Comparison of ENCODE assay signal across 8 cellular contexts in the genomic region with DNA sequence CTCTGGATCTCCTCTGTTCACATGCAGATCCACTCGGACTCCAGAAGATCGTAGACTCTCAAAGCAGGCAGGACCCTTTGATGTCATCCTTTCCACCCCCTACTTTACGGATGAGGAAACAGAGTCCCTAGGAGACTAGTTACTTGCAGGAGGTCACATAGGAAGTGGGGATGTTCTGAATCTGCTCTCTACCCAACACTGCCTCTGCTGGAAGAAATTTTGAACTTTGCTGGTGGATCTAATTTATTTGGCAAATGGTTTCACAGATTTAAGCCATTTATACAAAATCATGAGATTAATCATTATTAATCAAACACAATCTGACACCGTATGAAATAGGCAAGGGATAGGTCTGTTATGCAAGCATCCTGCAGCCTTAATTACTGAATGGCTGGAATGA. TPM values are rescaled to one million over a fixed set of nuclear protein-coding genes. Genes with fewer than 3 reads are reported as not detected.
DNase-seq lines count a peak whose midpoint lies in the region; ATAC-seq, FAIRE-seq and TF ChIP-seq lines count a peak whose summit lies in the region.

No MANE protein-coding gene starts in this region.

- H3K9me1 ChIP-seq in endothelial cell of umbilical vein (replicated peaks; ENCODE audit: control insufficient read depth, extremely low read depth, insufficient read depth, low read length): no peaks in the 10 kb centered on the region

- H3K4me2 ChIP-seq in endothelial cell of umbilical vein (ENCODE audit: insufficient read depth, low read length): no peak overlapping the region

- BruUV-seq in endothelial cell of umbilical vein (replicated peaks; lab: Mats Ljungman, UMichigan): no TSS peak

- 74 to 81% (median 75%) methylated on average over 4 of the region's 4 CpGs for WGBS in psoas muscle, 3 donors

- no peak for TF ChIP-seq POLR2A in endothelial cell of umbilical vein (IDR thresholded peaks at IDR 0.05; ENCODE audit: low read depth, low read length)

- dilution Hi-C loops in endothelial cell of umbilical vein (cut with MboI; ENCODE audit: extremely low pct_ligation_motif_present, low sequenced_read_pairs): no loop called here

- no peak overlapping the region for H3K9ac ChIP-seq in endothelial cell of umbilical vein (replicated peaks; ENCODE audit: extremely low read depth, insufficient read depth, low read length)

- no peak for FAIRE-seq in endothelial cell of umbilical vein (lab: Jason Lieb, UNC)

- POLR2A ChIA-PET in endothelial cell of umbilical vein (lab: Charles Lee): no interaction called here
- POLR2A ChIA-PET in CD8-positive, alpha-beta T cell (lab: Charles Lee): no interaction called here

- H3K27me3 ChIP-seq in endothelial cell of umbilical vein (ENCODE audit: control insufficient read depth in 2 of 2, insufficient read depth in 2 of 2, low read length in 2 of 2) (peaks cover 0 to 5% of the 10 kb centered on the region in 2 experiments), psoas muscle (ENCODE audit: insufficient read depth in 3 of 3, low read length in 2 of 3) (no peaks in the 10 kb centered on the region)
- H3K27me3 ChIP-seq in CD8-positive, alpha-beta T cell (ENCODE audit: insufficient read depth, low read length): no peaks in the 10 kb centered on the region

- no peaks in the 10 kb centered on the region for H3K4me1 Mint-ChIP-seq in CD8-positive, alpha-beta T cell (ENCODE audit: low read depth)

- ATAC-seq in psoas muscle: peak in 3 of 4 donors; percentile 31 to 70 (median 45)
- no peak for ATAC-seq in CD8-positive, alpha-beta T cell
- no peak for ATAC-seq in HG03521 (IDR thresholded peaks at IDR 0.05; ENCODE audit: unreplicated experiment)

- intact Hi-C loops in endothelial cell of umbilical vein (cut with micrococcal nuclease): loop anchor here (1.0 to 5.0 kb wide), 9 partner anchors 164 to 1016 kb away; a partner anchor contains a TSS
- intact Hi-C loops in psoas muscle (cut with DNase I): loop anchor here (2.0 to 10.0 kb wide), 11 partner anchors 84 to 992 kb away; a partner anchor contains a TSS
- intact Hi-C loops in CD8-positive, alpha-beta T cell (cut with DNase I, micrococcal nuclease): loop anchor here (1.0 to 10.0 kb wide), 7 partner anchors 629 to 1382 kb away; no protein-coding TSS in a partner anchor

- H3K27me3 Mint-ChIP-seq in CD8-positive, alpha-beta T cell (ENCODE audit: low read depth): peaks cover 7% of the 10 kb centered on the region

- H3K27ac ChIP-seq in endothelial cell of umbilical vein (ENCODE audit: insufficient read depth, low read depth, low read length) (no peak overlapping the region), psoas muscle (no peak overlapping the region)
- H3K27ac ChIP-seq in CD8-positive, alpha-beta T cell (ENCODE audit: low read depth, low read length): no peak overlapping the region

- no peaks in the 10 kb centered on the region for H3K9me3 Mint-ChIP-seq in CD8-positive, alpha-beta T cell

- CTCF ChIA-PET in endothelial cell of umbilical vein (lab: Charles Lee): interaction anchor here (0.8 to 6.2 kb wide), 22 partner anchors 8 to 1017 kb away, joined by 3 to 227 read pairs (median 5); no protein-coding TSS in a partner anchor
- CTCF ChIA-PET in CD8-positive, alpha-beta T cell (lab: Charles Lee): interaction anchor here (0.9 to 4.1 kb wide), 25 partner anchors 9 to 1016 kb away, joined by 3 to 67 read pairs (median 7); no protein-coding TSS in a partner anchor

- peak; percentile 32; the same call in 1 of the 3 replicates for TF ChIP-seq CTCF in GM12872 (IDR thresholded peaks at IDR 0.05; ENCODE audit: insufficient read depth, low read depth, low read length)
- TF ChIP-seq CTCF in endothelial cell of umbilical vein (IDR thresholded peaks at IDR 0.05; ENCODE audit: extremely low read depth in 1 of 2, insufficient read depth in 1 of 2, low read depth in 1 of 2, low read length in 2 of 2): peak in 1 of 2 donors; percentile 27
- peak; percentile 50 for TF ChIP-seq CTCF in psoas muscle (IDR thresholded peaks at IDR 0.05)
- TF ChIP-seq CTCF in CD8-positive, alpha-beta T cell (IDR thresholded peaks at IDR 0.05): no peak

- no peaks in the 10 kb centered on the region for H4K20me1 ChIP-seq in endothelial cell of umbilical vein (replicated peaks; ENCODE audit: control insufficient read depth, extremely low read depth, insufficient read depth, low read length)

- H3K36me3 Mint-ChIP-seq in CD8-positive, alpha-beta T cell: no peaks in the 10 kb centered on the region

- H3K4me3 ChIP-seq in endothelial cell of umbilical vein (replicated peaks in 1 of 3; ENCODE audit: insufficient read depth in 1 of 3, low read depth in 1 of 3, low read length in 3 of 3) (no peak overlapping the region), psoas muscle (no peak overlapping the region)
- no peak overlapping the region for H3K4me3 ChIP-seq in CD8-positive, alpha-beta T cell (ENCODE audit: low read depth, low read length)

- H3K9me3 ChIP-seq in endothelial cell of umbilical vein (replicated peaks; ENCODE audit: control insufficient read depth, insufficient read depth, low read length): no peaks in the 10 kb centered on the region
- H3K9me3 ChIP-seq in psoas muscle: no peaks in the 10 kb centered on the region
- H3K9me3 ChIP-seq in CD8-positive, alpha-beta T cell (ENCODE audit: low read length): no peaks in the 10 kb centered on the region

- no peaks in the 10 kb centered on the region for H3K79me2 ChIP-seq in endothelial cell of umbilical vein (ENCODE audit: control insufficient read depth, insufficient read depth, low read length)

- DNase-seq in NCI-H69 (lab: John Stamatoyannopoulos, UW) (peak; percentile 61), endothelial cell of umbilical vein (ENCODE audit: low read depth, low spot score) (peak; percentile 23), psoas muscle (no peak)
- DNase-seq in CD8-positive, alpha-beta T cell: no peak
- DNase-seq in effector CD8-positive, alpha-beta T cell (lab: John Stamatoyannopoulos, UW): no peak
- DNase-seq in activated CD4-positive, alpha-beta T cell treated with anti-CD3 and anti-CD28 coated beads, Interleukin-2, amount 50 U/mL, for 48 hours: no peak

- H3K4me3 Mint-ChIP-seq in CD8-positive, alpha-beta T cell: no peak overlapping the region

- H2AFZ ChIP-seq in endothelial cell of umbilical vein (ENCODE audit: low read depth, low read length): no peak overlapping the region

- no peak overlapping the region for H3K27ac Mint-ChIP-seq in CD8-positive, alpha-beta T cell

- H3K36me3 ChIP-seq in endothelial cell of umbilical vein (ENCODE audit: control insufficient read depth in 2 of 2, extremely low read depth in 1 of 2, insufficient read depth in 2 of 2, low read length in 2 of 2) (no peaks in the 10 kb centered on the region), psoas muscle (ENCODE audit: insufficient read depth in 1 of 2, low read depth in 1 of 2) (no peaks in the 10 kb centered on the region)
- no peaks in the 10 kb centered on the region for H3K36me3 ChIP-seq in CD8-positive, alpha-beta T cell (ENCODE audit: insufficient read depth, low read length)

- H3K4me1 ChIP-seq in endothelial cell of umbilical vein (ENCODE audit: control insufficient read depth, extremely low read depth, insufficient read depth, low read length) (no peaks in the 10 kb centered on the region), psoas muscle (peaks cover 5% of the 10 kb centered on the region)
- H3K4me1 ChIP-seq in CD8-positive, alpha-beta T cell (ENCODE audit: insufficient read depth, low read length): no peaks in the 10 kb centered on the region

TF ChIP-seq in endothelial cell of umbilical vein, 7 proteins besides CTCF, POLR2A, EP300 and RAD21:
- TF ChIP-seq, protein P1, sequence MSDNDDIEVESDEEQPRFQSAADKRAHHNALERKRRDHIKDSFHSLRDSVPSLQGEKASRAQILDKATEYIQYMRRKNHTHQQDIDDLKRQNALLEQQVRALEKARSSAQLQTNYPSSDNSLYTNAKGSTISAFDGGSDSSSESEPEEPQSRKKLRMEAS (IDR thresholded peaks at IDR 0.05; ENCODE audit: insufficient read depth, insufficient read length): no peak
- TF ChIP-seq FOS (IDR thresholded peaks at IDR 0.05; ENCODE audit: borderline replicate concordance, insufficient read depth, low read length): no peak
- TF ChIP-seq JUN (IDR thresholded peaks at IDR 0.05; ENCODE audit: borderline replicate concordance, insufficient read depth, insufficient read length, low read depth): no peak
- no peak for TF ChIP-seq MYC (IDR thresholded peaks at IDR 0.05; ENCODE audit: low read depth, low read length)
- no peak for TF ChIP-seq GATA2 (IDR thresholded peaks at IDR 0.05; ENCODE audit: insufficient read depth, insufficient read length, low read depth, low read length)
- no peak for TF ChIP-seq POLR2AphosphoS5 (IDR thresholded peaks at IDR 0.05; ENCODE audit: insufficient read depth, low read depth, low read length)
- TF ChIP-seq EZH2 (IDR thresholded peaks at IDR 0.05; ENCODE audit: borderline replicate concordance, low read depth, low read length, severe bottlenecking): no peak

RNA-seq across cellular contexts. Expression of a gene that starts 55.0 kb away (rescaled TPM):
- 38.0 and 41.5 TPM in 2 replicates for total RNA-seq in endothelial cell of umbilical vein
- polyA plus RNA-seq in endothelial cell of umbilical vein: 5.2 and 7.8 TPM in 2 replicates
- polyA plus RNA-seq in endothelial cell of umbilical vein (2011; cell fraction: cytosol; rRNA removed): 10.5 and 11.2 TPM in 2 replicates
- 43.5 and 47.1 TPM in 2 replicates for polyA plus RNA-seq in endothelial cell of umbilical vein (2011; cell fraction: nucleus; rRNA removed)
- polyA plus RNA-seq in endothelial cell of umbilical vein (2012): 31.4 and 38.9 TPM in 2 replicates
- polyA minus RNA-seq in endothelial cell of umbilical vein: 29.7 and 31.1 TPM in 2 replicates
- polyA minus RNA-seq in endothelial cell of umbilical vein (2011; cell fraction: cytosol; rRNA and poly(A)+ RNA removed): 21.7 TPM
- 90.8 and 92.6 TPM in 2 replicates for polyA minus RNA-seq in endothelial cell of umbilical vein (2011; cell fraction: nucleus; rRNA and poly(A)+ RNA removed)
- 100 to 1,000 TPM in 2 of 4 donors, 10 to 100 TPM in 2; 73.1 to 108 (median 90.6) TPM for total RNA-seq in psoas muscle
- polyA plus RNA-seq in psoas muscle: 100 to 1,000 TPM in 1 of 3 donors, 10 to 100 TPM in 2; 31.3 to 132 (median 57.3) TPM
- 100 to 1,000 TPM in 1 of 2 experiments, 10 to 100 TPM in 1; 93.4 to 100 TPM for total RNA-seq in CD8-positive, alpha-beta T cell

Comparison
In these comparisons a context has a peak if more than half of its experiments do, and no peak if none do; other contexts are left out.
1. DNase-seq: peak in NCI-H69 (single experiment) and endothelial cell of umbilical vein (single experiment); none in psoas muscle (0 of 2), CD8-positive, alpha-beta T cell (0 of 7), effector CD8-positive, alpha-beta T cell (single experiment) and activated CD4-positive, alpha-beta T cell treated with anti-CD3 and anti-CD28 coated beads, Interleukin-2, amount 50 U/mL, for 48 hours (0 of 2).
2. ATAC-seq: peak in psoas muscle (3 of 4); none in CD8-positive, alpha-beta T cell (single experiment) and HG03521 (single experiment).